In the genomic region with DNA sequence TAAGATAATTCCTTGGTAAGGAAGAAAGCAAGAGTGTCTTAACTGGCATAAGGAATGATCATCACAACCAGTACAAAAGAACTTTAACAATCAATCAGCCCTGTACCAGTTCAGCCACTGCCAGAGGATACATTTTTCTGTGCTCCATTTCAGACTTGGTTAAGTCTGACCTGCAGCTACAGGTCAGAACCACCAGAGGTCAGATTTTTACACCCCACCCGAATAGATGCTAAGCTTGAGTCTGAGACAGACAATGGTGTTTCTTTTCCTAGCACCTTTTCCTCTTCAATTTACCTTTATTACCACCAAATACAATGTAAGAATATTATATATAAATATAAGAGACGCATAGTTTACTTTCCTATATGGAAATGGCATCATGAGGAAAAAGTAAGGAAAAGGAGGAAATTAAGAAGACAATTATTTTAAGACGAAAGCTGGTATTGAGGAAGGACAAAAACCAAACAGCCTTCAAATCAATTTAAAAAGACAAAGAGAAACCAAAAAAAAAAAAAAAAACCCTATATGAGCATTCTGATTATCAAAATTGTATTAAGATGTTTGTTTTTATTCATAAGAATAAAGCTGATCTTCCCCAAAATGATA, we compare ENCODE assay signal across 8 cellular contexts.
DNase-seq lines count a peak whose midpoint lies in the region; ATAC-seq and TF ChIP-seq lines count a peak whose summit lies in the region.

No MANE protein-coding gene starts in this region.

- H3K27me3 ChIP-seq in left lung: peaks cover 0 to 17% of the 10 kb centered on the region in 2 donors

- no peaks in the 10 kb centered on the region for H3K36me3 ChIP-seq in left lung

- no peak overlapping the region for H3K4me3 ChIP-seq in left lung

- DNase-seq in DMS53 treated with DMSO at 0.1 percent for 48 hours (lab: John Stamatoyannopoulos, UW; ENCODE audit: unreplicated experiment) (peak; percentile 32), NCI-H460 (ENCODE audit: extremely low read depth, low read depth) (peak; percentile 18), cerebellum (ENCODE audit: low spot score) (peak; percentile 26), left lung (no peak), NCI-H1048 (lab: John Stamatoyannopoulos, UW) (no peak), T-helper 9 cell (no peak)

- TF ChIP-seq CTCF in left lung (IDR thresholded peaks at IDR 0.05): peak; percentile 50 to 71

- no peaks in the 10 kb centered on the region for H3K9me3 ChIP-seq in left lung

- no peaks in the 10 kb centered on the region for H3K4me1 ChIP-seq in left lung

- ATAC-seq in GM18909 (IDR thresholded peaks at IDR 0.05; ENCODE audit: poor library complexity, unreplicated experiment) (peak; percentile 92), HG03025 (IDR thresholded peaks at IDR 0.05; ENCODE audit: low FRiP score, unreplicated experiment) (peak; percentile 70), left lung (peak; percentile 78)

- intact Hi-C loops in left lung (cut with DNase I): no loop called here

- H3K27ac ChIP-seq in left lung: no peak overlapping the region

Comparison
In these comparisons a context has a peak if more than half of its experiments do, and no peak if none do; other contexts are left out.
1. DNase-seq: peak in DMS53 treated with DMSO at 0.1 percent for 48 hours (single experiment), NCI-H460 (single experiment) and cerebellum (single experiment); none in left lung (0 of 2), NCI-H1048 (single experiment) and T-helper 9 cell (single experiment).
2. Peak in every context shown above with its lines, with median percentiles within 50 percentile points of each other: ATAC-seq.